1 cellular context compared by ENCODE assay signal in the genomic region with DNA sequence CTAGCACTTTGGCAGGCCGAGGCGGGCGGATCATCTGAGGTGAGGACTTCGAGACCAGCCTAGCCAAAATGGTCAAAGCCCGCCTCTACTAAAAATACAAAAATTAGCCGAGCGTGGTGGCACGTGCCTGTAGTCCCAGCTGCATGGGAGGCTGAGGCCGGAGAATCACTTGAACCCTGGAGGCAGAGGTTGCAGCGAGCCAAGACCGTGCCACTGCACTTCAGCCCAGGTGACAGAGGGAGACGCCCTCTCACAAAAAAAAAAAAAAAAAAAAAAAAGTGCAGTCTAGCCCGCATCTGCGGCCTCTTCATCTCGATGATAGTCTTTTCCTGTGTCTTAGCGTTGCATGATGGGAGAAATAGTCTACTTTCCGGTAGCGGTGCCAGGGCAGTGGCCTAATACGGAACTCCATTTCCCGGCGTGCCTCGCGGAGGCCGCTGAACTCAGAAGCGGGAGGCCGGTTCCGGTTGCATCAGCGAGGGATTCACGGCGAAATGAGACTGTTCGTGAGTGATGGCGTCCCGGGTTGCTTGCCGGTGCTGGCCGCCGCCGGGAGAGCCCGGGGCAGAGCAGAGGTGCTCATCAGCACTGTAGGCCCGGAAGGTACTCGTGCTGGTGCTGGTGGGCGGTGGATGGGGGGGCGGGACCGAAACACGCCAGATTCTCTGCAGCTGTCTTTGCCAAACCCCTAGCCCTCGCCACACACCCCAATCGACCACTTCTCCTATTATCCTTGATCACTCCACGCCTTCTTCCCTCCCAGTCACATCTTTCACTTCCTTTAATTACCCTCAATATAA.
TF ChIP-seq lines count a peak whose summit lies in the region.

A gene (plus strand): TSS at position 472 of the 800 bp plus-strand sequence. CDS start 23 bp downstream, at position 495.

TF ChIP-seq in GM12878, 131 proteins besides CTCF, POLR2A, EP300 and RAD21 (continued from another document and continues in another):
- TF ChIP-seq, protein P1, sequence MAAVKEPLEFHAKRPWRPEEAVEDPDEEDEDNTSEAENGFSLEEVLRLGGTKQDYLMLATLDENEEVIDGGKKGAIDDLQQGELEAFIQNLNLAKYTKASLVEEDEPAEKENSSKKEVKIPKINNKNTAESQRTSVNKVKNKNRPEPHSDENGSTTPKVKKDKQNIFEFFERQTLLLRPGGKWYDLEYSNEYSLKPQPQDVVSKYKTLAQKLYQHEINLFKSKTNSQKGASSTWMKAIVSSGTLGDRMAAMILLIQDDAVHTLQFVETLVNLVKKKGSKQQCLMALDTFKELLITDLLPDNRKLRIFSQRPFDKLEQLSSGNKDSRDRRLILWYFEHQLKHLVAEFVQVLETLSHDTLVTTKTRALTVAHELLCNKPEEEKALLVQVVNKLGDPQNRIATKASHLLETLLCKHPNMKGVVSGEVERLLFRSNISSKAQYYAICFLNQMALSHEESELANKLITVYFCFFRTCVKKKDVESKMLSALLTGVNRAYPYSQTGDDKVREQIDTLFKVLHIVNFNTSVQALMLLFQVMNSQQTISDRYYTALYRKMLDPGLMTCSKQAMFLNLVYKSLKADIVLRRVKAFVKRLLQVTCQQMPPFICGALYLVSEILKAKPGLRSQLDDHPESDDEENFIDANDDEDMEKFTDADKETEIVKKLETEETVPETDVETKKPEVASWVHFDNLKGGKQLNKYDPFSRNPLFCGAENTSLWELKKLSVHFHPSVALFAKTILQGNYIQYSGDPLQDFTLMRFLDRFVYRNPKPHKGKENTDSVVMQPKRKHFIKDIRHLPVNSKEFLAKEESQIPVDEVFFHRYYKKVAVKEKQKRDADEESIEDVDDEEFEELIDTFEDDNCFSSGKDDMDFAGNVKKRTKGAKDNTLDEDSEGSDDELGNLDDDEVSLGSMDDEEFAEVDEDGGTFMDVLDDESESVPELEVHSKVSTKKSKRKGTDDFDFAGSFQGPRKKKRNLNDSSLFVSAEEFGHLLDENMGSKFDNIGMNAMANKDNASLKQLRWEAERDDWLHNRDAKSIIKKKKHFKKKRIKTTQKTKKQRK (IDR thresholded peaks at IDR 0.05; ENCODE audit: low read depth, low read length): no peak
- TF ChIP-seq SMC3 (IDR thresholded peaks at IDR 0.05; ENCODE audit: borderline replicate concordance, low read length): no peak
- TF ChIP-seq PAX8 (IDR thresholded peaks at IDR 0.05): no peak
- no peak for TF ChIP-seq RELA (IDR thresholded peaks at IDR 0.05; ENCODE audit: borderline replicate concordance, partially characterized antibody)
- TF ChIP-seq NFXL1 (IDR thresholded peaks at IDR 0.05; ENCODE audit: borderline replicate concordance): no peak
- TF ChIP-seq, protein P2, sequence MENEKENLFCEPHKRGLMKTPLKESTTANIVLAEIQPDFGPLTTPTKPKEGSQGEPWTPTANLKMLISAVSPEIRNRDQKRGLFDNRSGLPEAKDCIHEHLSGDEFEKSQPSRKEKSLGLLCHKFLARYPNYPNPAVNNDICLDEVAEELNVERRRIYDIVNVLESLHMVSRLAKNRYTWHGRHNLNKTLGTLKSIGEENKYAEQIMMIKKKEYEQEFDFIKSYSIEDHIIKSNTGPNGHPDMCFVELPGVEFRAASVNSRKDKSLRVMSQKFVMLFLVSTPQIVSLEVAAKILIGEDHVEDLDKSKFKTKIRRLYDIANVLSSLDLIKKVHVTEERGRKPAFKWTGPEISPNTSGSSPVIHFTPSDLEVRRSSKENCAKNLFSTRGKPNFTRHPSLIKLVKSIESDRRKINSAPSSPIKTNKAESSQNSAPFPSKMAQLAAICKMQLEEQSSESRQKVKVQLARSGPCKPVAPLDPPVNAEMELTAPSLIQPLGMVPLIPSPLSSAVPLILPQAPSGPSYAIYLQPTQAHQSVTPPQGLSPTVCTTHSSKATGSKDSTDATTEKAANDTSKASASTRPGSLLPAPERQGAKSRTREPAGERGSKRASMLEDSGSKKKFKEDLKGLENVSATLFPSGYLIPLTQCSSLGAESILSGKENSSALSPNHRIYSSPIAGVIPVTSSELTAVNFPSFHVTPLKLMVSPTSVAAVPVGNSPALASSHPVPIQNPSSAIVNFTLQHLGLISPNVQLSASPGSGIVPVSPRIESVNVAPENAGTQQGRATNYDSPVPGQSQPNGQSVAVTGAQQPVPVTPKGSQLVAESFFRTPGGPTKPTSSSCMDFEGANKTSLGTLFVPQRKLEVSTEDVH (IDR thresholded peaks at IDR 0.05; ENCODE audit: low read depth, partially characterized antibody): peak; percentile 78
- peak; percentile 95 for TF ChIP-seq HCFC1 (IDR thresholded peaks at IDR 0.05; ENCODE audit: low read length)
- TF ChIP-seq KDM1A (IDR thresholded peaks at IDR 0.05; ENCODE audit: borderline replicate concordance): no peak
- TF ChIP-seq ZNF217 (IDR thresholded peaks at IDR 0.05): 0 out of 2 replicates have a peak, but pooled peaks have one; percentile 18
- peak; percentile 87 for TF ChIP-seq NBN (IDR thresholded peaks at IDR 0.05)
- TF ChIP-seq LARP7 (IDR thresholded peaks at IDR 0.05): 0 out of 2 replicates have a peak, but pooled peaks have one; percentile 49
- no peak for TF ChIP-seq MYB (IDR thresholded peaks at IDR 0.05; ENCODE audit: borderline replicate concordance, low read depth, low read length)
- TF ChIP-seq HDGF (IDR thresholded peaks at IDR 0.05): no peak
- TF ChIP-seq, protein P3, sequence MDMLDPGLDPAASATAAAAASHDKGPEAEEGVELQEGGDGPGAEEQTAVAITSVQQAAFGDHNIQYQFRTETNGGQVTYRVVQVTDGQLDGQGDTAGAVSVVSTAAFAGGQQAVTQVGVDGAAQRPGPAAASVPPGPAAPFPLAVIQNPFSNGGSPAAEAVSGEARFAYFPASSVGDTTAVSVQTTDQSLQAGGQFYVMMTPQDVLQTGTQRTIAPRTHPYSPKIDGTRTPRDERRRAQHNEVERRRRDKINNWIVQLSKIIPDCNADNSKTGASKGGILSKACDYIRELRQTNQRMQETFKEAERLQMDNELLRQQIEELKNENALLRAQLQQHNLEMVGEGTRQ (IDR thresholded peaks at IDR 0.05; ENCODE audit: borderline replicate concordance, low read depth, low read length): no peak
- no peak for TF ChIP-seq STAT3 (IDR thresholded peaks at IDR 0.05; ENCODE audit: low read depth, low read length)
- no peak; the same call in 1 of the 2 replicates for TF ChIP-seq NFIC (IDR thresholded peaks at IDR 0.05; ENCODE audit: low read depth, low read length)
- no peak for TF ChIP-seq FOS (IDR thresholded peaks at IDR 0.05; ENCODE audit: borderline replicate concordance, extremely low read depth, insufficient read length)
- TF ChIP-seq, protein P4, sequence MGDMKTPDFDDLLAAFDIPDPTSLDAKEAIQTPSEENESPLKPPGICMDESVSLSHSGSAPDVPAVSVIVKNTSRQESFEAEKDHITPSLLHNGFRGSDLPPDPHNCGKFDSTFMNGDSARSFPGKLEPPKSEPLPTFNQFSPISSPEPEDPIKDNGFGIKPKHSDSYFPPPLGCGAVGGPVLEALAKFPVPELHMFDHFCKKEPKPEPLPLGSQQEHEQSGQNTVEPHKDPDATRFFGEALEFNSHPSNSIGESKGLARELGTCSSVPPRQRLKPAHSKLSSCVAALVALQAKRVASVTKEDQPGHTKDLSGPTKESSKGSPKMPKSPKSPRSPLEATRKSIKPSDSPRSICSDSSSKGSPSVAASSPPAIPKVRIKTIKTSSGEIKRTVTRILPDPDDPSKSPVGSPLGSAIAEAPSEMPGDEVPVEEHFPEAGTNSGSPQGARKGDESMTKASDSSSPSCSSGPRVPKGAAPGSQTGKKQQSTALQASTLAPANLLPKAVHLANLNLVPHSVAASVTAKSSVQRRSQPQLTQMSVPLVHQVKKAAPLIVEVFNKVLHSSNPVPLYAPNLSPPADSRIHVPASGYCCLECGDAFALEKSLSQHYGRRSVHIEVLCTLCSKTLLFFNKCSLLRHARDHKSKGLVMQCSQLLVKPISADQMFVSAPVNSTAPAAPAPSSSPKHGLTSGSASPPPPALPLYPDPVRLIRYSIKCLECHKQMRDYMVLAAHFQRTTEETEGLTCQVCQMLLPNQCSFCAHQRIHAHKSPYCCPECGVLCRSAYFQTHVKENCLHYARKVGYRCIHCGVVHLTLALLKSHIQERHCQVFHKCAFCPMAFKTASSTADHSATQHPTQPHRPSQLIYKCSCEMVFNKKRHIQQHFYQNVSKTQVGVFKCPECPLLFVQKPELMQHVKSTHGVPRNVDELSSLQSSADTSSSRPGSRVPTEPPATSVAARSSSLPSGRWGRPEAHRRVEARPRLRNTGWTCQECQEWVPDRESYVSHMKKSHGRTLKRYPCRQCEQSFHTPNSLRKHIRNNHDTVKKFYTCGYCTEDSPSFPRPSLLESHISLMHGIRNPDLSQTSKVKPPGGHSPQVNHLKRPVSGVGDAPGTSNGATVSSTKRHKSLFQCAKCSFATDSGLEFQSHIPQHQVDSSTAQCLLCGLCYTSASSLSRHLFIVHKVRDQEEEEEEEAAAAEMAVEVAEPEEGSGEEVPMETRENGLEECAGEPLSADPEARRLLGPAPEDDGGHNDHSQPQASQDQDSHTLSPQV (IDR thresholded peaks at IDR 0.05): no peak
- no peak for TF ChIP-seq NR2F1 (conservative IDR thresholded peaks at IDR 0.05)
- TF ChIP-seq ZSCAN29 (IDR thresholded peaks at IDR 0.05): no peak
- no peak for TF ChIP-seq HDAC2 (IDR thresholded peaks at IDR 0.05)
- no peak for TF ChIP-seq PAX5 (IDR thresholded peaks at IDR 0.05; ENCODE audit: borderline replicate concordance, low read depth, low read length)
- TF ChIP-seq, protein P5, sequence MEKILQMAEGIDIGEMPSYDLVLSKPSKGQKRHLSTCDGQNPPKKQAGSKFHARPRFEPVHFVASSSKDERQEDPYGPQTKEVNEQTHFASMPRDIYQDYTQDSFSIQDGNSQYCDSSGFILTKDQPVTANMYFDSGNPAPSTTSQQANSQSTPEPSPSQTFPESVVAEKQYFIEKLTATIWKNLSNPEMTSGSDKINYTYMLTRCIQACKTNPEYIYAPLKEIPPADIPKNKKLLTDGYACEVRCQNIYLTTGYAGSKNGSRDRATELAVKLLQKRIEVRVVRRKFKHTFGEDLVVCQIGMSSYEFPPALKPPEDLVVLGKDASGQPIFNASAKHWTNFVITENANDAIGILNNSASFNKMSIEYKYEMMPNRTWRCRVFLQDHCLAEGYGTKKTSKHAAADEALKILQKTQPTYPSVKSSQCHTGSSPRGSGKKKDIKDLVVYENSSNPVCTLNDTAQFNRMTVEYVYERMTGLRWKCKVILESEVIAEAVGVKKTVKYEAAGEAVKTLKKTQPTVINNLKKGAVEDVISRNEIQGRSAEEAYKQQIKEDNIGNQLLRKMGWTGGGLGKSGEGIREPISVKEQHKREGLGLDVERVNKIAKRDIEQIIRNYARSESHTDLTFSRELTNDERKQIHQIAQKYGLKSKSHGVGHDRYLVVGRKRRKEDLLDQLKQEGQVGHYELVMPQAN (conservative IDR thresholded peaks at IDR 0.05): peak; percentile 85
- TF ChIP-seq SMAD1 (IDR thresholded peaks at IDR 0.05; ENCODE audit: low read depth, partially characterized antibody): no peak
- peak; percentile 61 for TF ChIP-seq TARDBP (IDR thresholded peaks at IDR 0.05; ENCODE audit: borderline replicate concordance)
- TF ChIP-seq BMI1 (IDR thresholded peaks at IDR 0.05; ENCODE audit: borderline replicate concordance): no peak
- TF ChIP-seq IRF4 (IDR thresholded peaks at IDR 0.05; ENCODE audit: low read depth, low read length): no peak
- TF ChIP-seq GATAD2B (conservative IDR thresholded peaks at IDR 0.05; ENCODE audit: low read depth): no peak
- TF ChIP-seq RB1 (IDR thresholded peaks at IDR 0.05; ENCODE audit: borderline replicate concordance): 0 out of 2 replicates have a peak, but pooled peaks have one; percentile 64
- TF ChIP-seq IKZF2 (IDR thresholded peaks at IDR 0.05): no peak
- TF ChIP-seq, protein P6, sequence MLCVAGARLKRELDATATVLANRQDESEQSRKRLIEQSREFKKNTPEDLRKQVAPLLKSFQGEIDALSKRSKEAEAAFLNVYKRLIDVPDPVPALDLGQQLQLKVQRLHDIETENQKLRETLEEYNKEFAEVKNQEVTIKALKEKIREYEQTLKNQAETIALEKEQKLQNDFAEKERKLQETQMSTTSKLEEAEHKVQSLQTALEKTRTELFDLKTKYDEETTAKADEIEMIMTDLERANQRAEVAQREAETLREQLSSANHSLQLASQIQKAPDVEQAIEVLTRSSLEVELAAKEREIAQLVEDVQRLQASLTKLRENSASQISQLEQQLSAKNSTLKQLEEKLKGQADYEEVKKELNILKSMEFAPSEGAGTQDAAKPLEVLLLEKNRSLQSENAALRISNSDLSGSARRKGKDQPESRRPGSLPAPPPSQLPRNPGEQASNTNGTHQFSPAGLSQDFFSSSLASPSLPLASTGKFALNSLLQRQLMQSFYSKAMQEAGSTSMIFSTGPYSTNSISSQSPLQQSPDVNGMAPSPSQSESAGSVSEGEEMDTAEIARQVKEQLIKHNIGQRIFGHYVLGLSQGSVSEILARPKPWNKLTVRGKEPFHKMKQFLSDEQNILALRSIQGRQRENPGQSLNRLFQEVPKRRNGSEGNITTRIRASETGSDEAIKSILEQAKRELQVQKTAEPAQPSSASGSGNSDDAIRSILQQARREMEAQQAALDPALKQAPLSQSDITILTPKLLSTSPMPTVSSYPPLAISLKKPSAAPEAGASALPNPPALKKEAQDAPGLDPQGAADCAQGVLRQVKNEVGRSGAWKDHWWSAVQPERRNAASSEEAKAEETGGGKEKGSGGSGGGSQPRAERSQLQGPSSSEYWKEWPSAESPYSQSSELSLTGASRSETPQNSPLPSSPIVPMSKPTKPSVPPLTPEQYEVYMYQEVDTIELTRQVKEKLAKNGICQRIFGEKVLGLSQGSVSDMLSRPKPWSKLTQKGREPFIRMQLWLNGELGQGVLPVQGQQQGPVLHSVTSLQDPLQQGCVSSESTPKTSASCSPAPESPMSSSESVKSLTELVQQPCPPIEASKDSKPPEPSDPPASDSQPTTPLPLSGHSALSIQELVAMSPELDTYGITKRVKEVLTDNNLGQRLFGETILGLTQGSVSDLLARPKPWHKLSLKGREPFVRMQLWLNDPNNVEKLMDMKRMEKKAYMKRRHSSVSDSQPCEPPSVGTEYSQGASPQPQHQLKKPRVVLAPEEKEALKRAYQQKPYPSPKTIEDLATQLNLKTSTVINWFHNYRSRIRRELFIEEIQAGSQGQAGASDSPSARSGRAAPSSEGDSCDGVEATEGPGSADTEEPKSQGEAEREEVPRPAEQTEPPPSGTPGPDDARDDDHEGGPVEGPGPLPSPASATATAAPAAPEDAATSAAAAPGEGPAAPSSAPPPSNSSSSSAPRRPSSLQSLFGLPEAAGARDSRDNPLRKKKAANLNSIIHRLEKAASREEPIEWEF (IDR thresholded peaks at IDR 0.05; ENCODE audit: insufficient replicate concordance, low read depth, low read length): no peak
